In the genomic region with DNA sequence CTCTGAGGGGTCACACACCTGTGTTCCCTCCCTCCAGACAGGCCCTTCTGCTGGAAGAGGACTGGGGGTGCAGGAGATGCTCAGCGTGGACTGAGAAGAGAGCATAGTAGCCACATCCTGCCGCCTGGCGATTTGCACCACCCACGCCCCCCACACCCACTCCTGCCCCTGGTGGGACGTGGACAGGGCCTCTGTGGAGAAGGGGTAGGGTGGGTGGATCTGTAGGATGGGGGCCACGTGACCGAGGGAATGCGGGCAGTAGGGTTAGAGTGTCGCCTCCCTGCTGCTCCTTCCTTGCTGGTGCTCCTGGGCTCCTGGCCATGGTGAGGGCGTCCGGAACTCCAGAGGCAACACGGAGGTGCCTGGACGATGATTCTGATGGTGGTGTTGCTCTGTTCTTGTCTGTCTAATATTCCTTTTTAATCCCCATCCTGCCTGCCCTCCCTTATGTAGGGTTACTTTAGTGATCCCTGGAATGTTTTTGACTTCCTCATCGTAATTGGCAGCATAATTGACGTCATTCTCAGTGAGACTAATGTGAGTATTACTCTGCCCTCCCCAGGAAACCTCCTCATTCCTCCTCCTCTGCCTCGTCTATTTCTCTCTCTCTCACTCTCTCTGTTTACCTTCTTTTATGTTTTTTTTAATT, we compare ENCODE assay signal across 20 cellular contexts.
A peak's percentile ranks its signal among the peaks of the same experiment; 100 is the strongest.
DNase-seq lines count a peak whose midpoint lies in the region; ATAC-seq and TF ChIP-seq lines count a peak whose summit lies in the region.
"Had no signal": no experiment of that assay in that cellular context is flagged by ENCODE, and none has a peak within 500 bp of the region (broad histone marks: within the 10 kb centered on the region; RNA-seq: fewer than 3 reads in every experiment).

No MANE protein-coding gene starts in this region.

- H3K27me3 Mint-ChIP-seq in stimulated activated naive CD8-positive, alpha-beta T cell treated with anti-CD3 and anti-CD28 coated beads, Interleukin-15, amount 100 ng/mL, for 72 hours, result peaks cover 59% of the 10 kb centered on the region

- no peaks in the 10 kb centered on the region for H3K4me1 Mint-ChIP-seq in stimulated activated naive CD8-positive, alpha-beta T cell treated with anti-CD3 and anti-CD28 coated beads, Interleukin-15, amount 100 ng/mL, for 72 hours
- H3K4me1 Mint-ChIP-seq: CD4-positive, alpha-beta memory T cell had no signal

- no peak overlapping the region for H3K4me3 ChIP-seq in mucosa of descending colon
- H3K4me3 ChIP-seq in spleen, result no peak overlapping the region
- H3K4me3 ChIP-seq: BLaER1, MG63 had no signal

- no peak for DNase-seq in stimulated activated naive CD8-positive, alpha-beta T cell treated with anti-CD3 and anti-CD28 coated beads, Interleukin-15, amount 100 ng/mL, for 72 hours
- no peak for DNase-seq in stimulated activated naive CD8-positive, alpha-beta T cell treated with anti-CD3 and anti-CD28 coated beads, Interleukin-15, Interleukin-2, amounts not matched to agents 100 U/mL and 50 U/mL, for 24 hours
- no peak for DNase-seq in mucosa of descending colon
- DNase-seq in spleen, result peak; percentile 51
- DNase-seq in NCI-H187 treated with DMSO at 0.1 percent for 48 hours (lab: John Stamatoyannopoulos, UW), result no peak
- DNase-seq in DMS53 treated with DMSO at 0.1 percent for 48 hours (lab: John Stamatoyannopoulos, UW; ENCODE audit: unreplicated experiment), result no peak
- no peak for DNase-seq in cerebellum (ENCODE audit: low spot score)
- DNase-seq: CD4-positive, alpha-beta memory T cell; EL; HFFc6; Karpas-422; MG63; NCI-H1048; NCI-H146; NCI-H2081 treated with DMSO at 0.1 percent for 48 hours; NCI-H446 treated with DMSO at 0.1 percent for 48 hours had no signal

- no peaks in the 10 kb centered on the region for H3K9me3 ChIP-seq in mucosa of descending colon
- H3K9me3 ChIP-seq in spleen, result no peaks in the 10 kb centered on the region
- H3K9me3 ChIP-seq: BLaER1, MG63 had no signal

- peak; percentile 26 for ATAC-seq in stimulated activated naive CD8-positive, alpha-beta T cell treated with anti-CD3 and anti-CD28 coated beads, Interleukin-15, amount 100 ng/mL, for 72 hours
- ATAC-seq in stimulated activated naive CD8-positive, alpha-beta T cell treated with anti-CD3 and anti-CD28 coated beads, Interleukin-15, Interleukin-2, amounts not matched to agents 100 U/mL and 50 U/mL, for 24 hours, result no peak
- ATAC-seq in mucosa of descending colon, result peak; percentile 72
- ATAC-seq: Panc1 had no signal

- no peaks in the 10 kb centered on the region for H3K9me3 Mint-ChIP-seq in stimulated activated naive CD8-positive, alpha-beta T cell treated with anti-CD3 and anti-CD28 coated beads, Interleukin-15, amount 100 ng/mL, for 72 hours
- H3K9me3 Mint-ChIP-seq: HFFc6 had no signal

- intact Hi-C loops in mucosa of descending colon (cut with DNase I, micrococcal nuclease), result no loop called here
- intact Hi-C loops in spleen (cut with DNase I; ENCODE audit: low total_unique reads), result no loop called here

- 79 to 89% (median 85%) methylated on average over 12 to 16 of the region's 16 CpGs for WGBS in spleen, 5 donors

- peak overlapping the region in 1 of 2 donors; percentile 55 for H3K27ac Mint-ChIP-seq in stimulated activated naive CD8-positive, alpha-beta T cell treated with anti-CD3 and anti-CD28 coated beads, Interleukin-15, amount 100 ng/mL, for 72 hours
- H3K27ac Mint-ChIP-seq: CD4-positive, alpha-beta memory T cell; HFFc6; IgD-negative memory B cell had no signal

- H3K27ac ChIP-seq in spleen, result no peak overlapping the region
- H3K27ac ChIP-seq: BLaER1, HL-60 had no signal

- H3K36me3 ChIP-seq in mucosa of descending colon (ENCODE audit: low read depth) (no peaks in the 10 kb centered on the region), spleen (no peaks in the 10 kb centered on the region)
- H3K36me3 ChIP-seq: BLaER1, MG63 had no signal

- H3K27me3 ChIP-seq in spleen (replicated peaks in 1 of 7), result peaks cover 0 to 6% (median 0%) of the 10 kb centered on the region in 7 donors
- H3K27me3 ChIP-seq: BLaER1, MG63 had no signal

- H3K4me1 ChIP-seq in mucosa of descending colon (ENCODE audit: low read depth), result no peaks in the 10 kb centered on the region
- H3K4me1 ChIP-seq in spleen, result no peaks in the 10 kb centered on the region

- no peak for TF ChIP-seq CTCF in mucosa of descending colon (IDR thresholded peaks at IDR 0.05)
- no peak for TF ChIP-seq CTCF in spleen (IDR thresholded peaks at IDR 0.05 in 8 of 11, conservative IDR thresholded peaks at IDR 0.05 in 3 of 11)

- TF ChIP-seq POLR2A in spleen (IDR thresholded peaks at IDR 0.05), result no peak

- no peak overlapping the region for H3K4me3 Mint-ChIP-seq in stimulated activated naive CD8-positive, alpha-beta T cell treated with anti-CD3 and anti-CD28 coated beads, Interleukin-15, amount 100 ng/mL, for 72 hours
- H3K4me3 Mint-ChIP-seq: CD4-positive, alpha-beta memory T cell; HFFc6; IgD-negative memory B cell had no signal
